ENCODE assay signal across 20 cellular contexts in genomic region chr6:43804550-43805223, GRCh38. TPM values are rescaled to one million over a fixed set of nuclear protein-coding genes. Genes with fewer than 3 reads are reported as not detected.
DNase-seq lines count a peak whose midpoint lies in the region; ATAC-seq and TF ChIP-seq lines count a peak whose summit lies in the region.
"Had no signal": no experiment of that assay in that cellular context is flagged by ENCODE, and none has a peak within 500 bp of the region (broad histone marks: within the 10 kb centered on the region; RNA-seq: fewer than 3 reads in every experiment).

No MANE protein-coding gene starts in this region.

- no peak overlapping the region for H4K8ac ChIP-seq in trophoblast cell (ENCODE audit: low read depth, low read length)

- H3K4me3 Mint-ChIP-seq in Calu3 (ENCODE audit: low read depth, unreplicated experiment) (peak overlapping the region; percentile 9), nephron progenitor cell (no peak overlapping the region)
- H3K4me3 Mint-ChIP-seq in CD4-positive, alpha-beta T cell = no peak overlapping the region
- H3K4me3 Mint-ChIP-seq: activated B cell treated with CpG ODN at 0.5 μM for 24 hours; activated CD8-positive, alpha-beta T cell treated with anti-CD3 and anti-CD28 coated beads for 36 hours; memory B cell; T-helper 17 cell had no signal

- H3K36me3 ChIP-seq in trophoblast cell (ENCODE audit: control insufficient read depth in 1 of 2, insufficient read depth in 2 of 2, low read length in 2 of 2) = no peaks in the 10 kb centered on the region

- POLR2A ChIA-PET in CD4-positive, alpha-beta T cell (lab: Charles Lee) = no interaction called here

- H4K91ac ChIP-seq in trophoblast cell (ENCODE audit: low read depth, low read length) = peak overlapping the region; percentile 41

- H2BK120ac ChIP-seq in trophoblast cell (ENCODE audit: insufficient read depth, low read length, poor library complexity) = peak overlapping the region; percentile 35

- no peak overlapping the region for H3K4me3 ChIP-seq in trophoblast cell (ENCODE audit: low read depth, low read length)

- no peak overlapping the region for H2AFZ ChIP-seq in trophoblast cell (ENCODE audit: insufficient read depth, low read length, poor library complexity)

- H3K4me1 Mint-ChIP-seq in Calu3 (ENCODE audit: low read depth, unreplicated experiment) (peaks cover 94% of the 10 kb centered on the region), nephron progenitor cell (peaks cover 15% of the 10 kb centered on the region)
- H3K4me1 Mint-ChIP-seq in CD4-positive, alpha-beta T cell (ENCODE audit: low read depth) = no peaks in the 10 kb centered on the region

- no peaks in the 10 kb centered on the region for H3K27me3 Mint-ChIP-seq in Calu3 (ENCODE audit: unreplicated experiment)
- no peaks in the 10 kb centered on the region for H3K27me3 Mint-ChIP-seq in CD4-positive, alpha-beta T cell
- H3K27me3 Mint-ChIP-seq in nephron progenitor cell (ENCODE audit: low read depth, poor library complexity) = peaks cover 15% of the 10 kb centered on the region
- H3K27me3 Mint-ChIP-seq: activated B cell treated with CpG ODN at 0.5 μM for 24 hours; activated CD8-positive, alpha-beta T cell treated with anti-CD3 and anti-CD28 coated beads for 36 hours had no signal

- no peak for TF ChIP-seq CTCF in Calu3 (IDR thresholded peaks at IDR 0.05; ENCODE audit: unreplicated experiment)
- TF ChIP-seq CTCF in GM13977 (IDR thresholded peaks at IDR 0.05; ENCODE audit: extremely low read depth, insufficient read depth, missing control alignments) = no peak
- no peak for TF ChIP-seq CTCF in CD4-positive, alpha-beta T cell (IDR thresholded peaks at IDR 0.05)
- no peak for TF ChIP-seq CTCF in nephron progenitor cell (IDR thresholded peaks at IDR 0.05)

- no peak for DNase-seq in Calu3
- DNase-seq in NCI-H774 (lab: John Stamatoyannopoulos, UW) = peak; percentile 30
- peak; percentile 90 for DNase-seq in left lobe of liver (ENCODE audit: low spot score)
- peak in 1 of 2 donors; percentile 22 for DNase-seq in trophoblast cell
- no peak for DNase-seq in GM13977 (ENCODE audit: low spot score)
- DNase-seq in CD4-positive, alpha-beta T cell = no peak
- DNase-seq in nephron progenitor cell = no peak
- DNase-seq: activated B cell treated with CpG ODN at 0.5 μM for 24 hours; activated naive CD4-positive, alpha-beta T cell treated with anti-CD3 and anti-CD28 coated beads, Interleukin-2, amount 50 U/mL, for 16 hours; activated T-cell treated with anti-CD3 and anti-CD28 coated beads, Interleukin-2, amount 50 U/mL, for 48 hours; COR-L47; GOT3; NCI-H1105 treated with DMSO at 0.1 percent for 48 hours; SHP77 treated with DMSO at 0.1 percent for 48 hours; stimulated activated CD4-positive, alpha-beta T cell treated with anti-CD3 and anti-CD28 coated beads, Interleukin-12 subunit alpha, Interleukin-12 subunit beta, amount 100 ng/mL, for 4 hours; stimulated activated CD8-positive, alpha-beta memory T cell treated with anti-CD3 and anti-CD28 coated beads, Interleukin-4, amount 100 ng/mL, for 48 hours; T-helper 17 cell had no signal

- no peak overlapping the region for H3K4me2 ChIP-seq in trophoblast cell (ENCODE audit: low read length)

- no peak overlapping the region for H3K23ac ChIP-seq in trophoblast cell (ENCODE audit: low read length)

- CTCF ChIA-PET in Calu3 (lab: Charles Lee) = interaction anchor here (1.6 kb wide), 1 partner anchor 122 kb away, joined by 5 read pairs; no protein-coding TSS in a partner anchor
- CTCF ChIA-PET in CD4-positive, alpha-beta T cell (lab: Charles Lee) = no interaction called here

- H3K36me3 Mint-ChIP-seq in Calu3 (ENCODE audit: insufficient read depth, unreplicated experiment) = peaks cover 12% of the 10 kb centered on the region
- H3K36me3 Mint-ChIP-seq in CD4-positive, alpha-beta T cell (ENCODE audit: low read depth) = no peaks in the 10 kb centered on the region
- H3K36me3 Mint-ChIP-seq in nephron progenitor cell (ENCODE audit: low read depth) = no peaks in the 10 kb centered on the region
- H3K36me3 Mint-ChIP-seq: memory B cell had no signal

- in situ Hi-C loops in GM13977 (cut with MboI; ENCODE audit: low pct_unique_long_range_greater_than_20kb, low sequenced_read_pairs, unreplicated experiment) = no loop called here

- H2BK12ac ChIP-seq in trophoblast cell (ENCODE audit: low read length) = no peak overlapping the region

- intact Hi-C loops in Calu3 (cut with micrococcal nuclease; ENCODE audit: unreplicated experiment) = loop anchor here (5.0 kb wide), 1 partner anchor 32 kb away; the partner anchor contains the start of gene VEGFA
- intact Hi-C loops in CD4-positive, alpha-beta T cell (cut with DNase I, micrococcal nuclease) = no loop called here

- no peaks in the 10 kb centered on the region for H3K9me3 ChIP-seq in trophoblast cell (ENCODE audit: insufficient read depth, low read depth, low read length)
- H3K9me3 ChIP-seq in CD4-positive, alpha-beta T cell (ENCODE audit: control insufficient read depth, low read length) = no peaks in the 10 kb centered on the region

- no peak overlapping the region for H4K12ac ChIP-seq in trophoblast cell (ENCODE audit: low read depth, low read length)

- H3K9me3 Mint-ChIP-seq in Calu3 (ENCODE audit: low read depth, unreplicated experiment) (no peaks in the 10 kb centered on the region), nephron progenitor cell (no peaks in the 10 kb centered on the region)
- H3K9me3 Mint-ChIP-seq in CD4-positive, alpha-beta T cell = no peaks in the 10 kb centered on the region
- H3K9me3 Mint-ChIP-seq: activated B cell treated with CpG ODN at 0.5 μM for 24 hours; activated CD8-positive, alpha-beta T cell treated with anti-CD3 and anti-CD28 coated beads for 36 hours; memory B cell had no signal

- peak overlapping the region; percentile 56 for H3K27ac Mint-ChIP-seq in Calu3 (ENCODE audit: unreplicated experiment)
- H3K27ac Mint-ChIP-seq in CD4-positive, alpha-beta T cell = no peak overlapping the region
- H3K27ac Mint-ChIP-seq in nephron progenitor cell = no peak overlapping the region
- H3K27ac Mint-ChIP-seq: activated B cell treated with CpG ODN at 0.5 μM for 24 hours; activated CD8-positive, alpha-beta T cell treated with anti-CD3 and anti-CD28 coated beads for 36 hours; memory B cell; T-helper 17 cell had no signal

- peaks cover 30 to 38% of the 10 kb centered on the region in 2 experiments for H3K4me1 ChIP-seq in trophoblast cell (ENCODE audit: control insufficient read depth in 1 of 2, insufficient read depth in 2 of 2, low read length in 2 of 2)

- no peak overlapping the region for H3K18ac ChIP-seq in trophoblast cell (ENCODE audit: low read length)

- H3K27ac ChIP-seq in trophoblast cell (ENCODE audit: low read depth, low read length) = peak overlapping the region; percentile 53
- H3K27ac ChIP-seq in CD4-positive, alpha-beta T cell (ENCODE audit: low read depth, low read length) = no peak overlapping the region

- no peaks in the 10 kb centered on the region for H3K27me3 ChIP-seq in trophoblast cell (ENCODE audit: insufficient read depth, low read length)
- H3K27me3 ChIP-seq in CD4-positive, alpha-beta T cell (ENCODE audit: control insufficient read depth, insufficient read depth, low read length) = no peaks in the 10 kb centered on the region

- H3K14ac ChIP-seq in trophoblast cell (ENCODE audit: low read length) = no peak overlapping the region

- peaks cover 16% of the 10 kb centered on the region for H3K79me1 ChIP-seq in trophoblast cell (ENCODE audit: low read length)

- H3K79me2 ChIP-seq in trophoblast cell (ENCODE audit: control insufficient read depth, insufficient read depth, low read length, poor library complexity) = no peaks in the 10 kb centered on the region

- BruUV-seq in Calu3 (replicated peaks; lab: Mats Ljungman, UMichigan) = TSS peak; percentile 41

- H3K4ac ChIP-seq in trophoblast cell (ENCODE audit: low read depth, low read length) = no peak overlapping the region

- H3K9ac ChIP-seq in trophoblast cell (ENCODE audit: low read length) = no peak overlapping the region

- H2BK5ac ChIP-seq in trophoblast cell (ENCODE audit: low read depth, low read length, poor library complexity) = peak overlapping the region; percentile 41

- peak overlapping the region; percentile 28 for H2AK5ac ChIP-seq in trophoblast cell (ENCODE audit: low read length)

- ATAC-seq in left lobe of liver (peak; percentile 54), HG03025 (IDR thresholded peaks at IDR 0.05; ENCODE audit: low FRiP score, unreplicated experiment) (no peak)
- ATAC-seq in CD4-positive, alpha-beta T cell (ENCODE audit: poor library complexity) = no peak
- ATAC-seq: T-helper 17 cell had no signal

- no CpG with 5 or more reads among the region's 4 CpGs for WGBS in trophoblast cell (ENCODE audit: extremely low coverage, insufficient coverage, insufficient read length)

RNA-seq across cellular contexts. Expression of gene VEGFA, which starts 34.7 kb away (rescaled TPM):
- 345 and 407 TPM in 2 replicates for total RNA-seq in Calu3 (2022)
- total RNA-seq in left lobe of liver = 135 TPM
- 111 and 117 TPM in 2 replicates for polyA plus RNA-seq in trophoblast cell (2013)
- total RNA-seq in CD4-positive, alpha-beta T cell = 1 to 10 TPM; 3.5 to 3.7 TPM

Comparison
In these comparisons a context has a peak if more than half of its experiments do, and no peak if none do; other contexts are left out.
1. DNase-seq: peak in NCI-H774 (single experiment) and left lobe of liver (single experiment); none in Calu3 (single experiment), GM13977 (single experiment), CD4-positive, alpha-beta T cell (0 of 10) and nephron progenitor cell (single experiment).
2. RNA of gene VEGFA, which starts 34.7 kb away (total RNA-seq): 345 to 407 TPM in Calu3 and 135 TPM in left lobe of liver (single experiment); 3.5 to 3.7 TPM in CD4-positive, alpha-beta T cell; every median in the first group is over 10 times any median in the second.